20 cellular contexts compared by ENCODE assay signal in genomic region chr13:45715351-45715750, GRCh38. TPM values are rescaled to one million over a fixed set of nuclear protein-coding genes. Genes with fewer than 3 reads are reported as not detected.
DNase-seq lines count a peak whose midpoint lies in the region; ATAC-seq, FAIRE-seq and TF ChIP-seq lines count a peak whose summit lies in the region.
"Had no signal": no experiment of that assay in that cellular context is flagged by ENCODE, and none has a peak within 500 bp of the region (broad histone marks: within the 10 kb centered on the region; RNA-seq: fewer than 3 reads in every experiment).

No MANE protein-coding gene starts in this region.

- no peaks in the 10 kb centered on the region for H3K4me1 ChIP-seq in right atrium auricular region
- H3K4me1 ChIP-seq in left ventricle myocardium inferior: no peaks in the 10 kb centered on the region

- no peak for TF ChIP-seq CTCF in right atrium auricular region (IDR thresholded peaks at IDR 0.05)
- no peak for TF ChIP-seq CTCF in left ventricle myocardium inferior (IDR thresholded peaks at IDR 0.05; ENCODE audit: borderline replicate concordance)
- TF ChIP-seq CTCF in NB4 (IDR thresholded peaks at IDR 0.05; ENCODE audit: low read depth, low read length): no peak
- TF ChIP-seq CTCF in D721Med (IDR thresholded peaks at IDR 0.05; ENCODE audit: insufficient read depth, missing control alignments): no peak

- H3K4me3 ChIP-seq in right atrium auricular region (no peak overlapping the region), left ventricle myocardium inferior (no peak overlapping the region), NB4 (ENCODE audit: low read depth, low read length) (no peak overlapping the region)
- H3K4me3 ChIP-seq: GM12878, GM23338 had no signal

- ATAC-seq in GM18861 (IDR thresholded peaks at IDR 0.05; ENCODE audit: unreplicated experiment) (no peak), GM19023 (IDR thresholded peaks at IDR 0.05; ENCODE audit: unreplicated experiment) (no peak)
- ATAC-seq: GM12878, GM23338 had no signal

- H3K36me3 ChIP-seq in right atrium auricular region (no peaks in the 10 kb centered on the region), left ventricle myocardium inferior (no peaks in the 10 kb centered on the region)

- H3K9me3 ChIP-seq in right atrium auricular region (no peaks in the 10 kb centered on the region), left ventricle myocardium inferior (replicated peaks) (peaks cover 7% of the 10 kb centered on the region)

- TF ChIP-seq POLR2A in NB4 (IDR thresholded peaks at IDR 0.05; ENCODE audit: extremely low read depth, insufficient read length): no peak

- DNase-seq in right atrium auricular region (ENCODE audit: low spot score) (peak; percentile 46), left ventricle myocardium inferior (no peak), NB4 (ENCODE audit: low read depth) (peak; percentile 37), ecto neural progenitor cell (ENCODE audit: low spot score) (peak; percentile 32), D721Med (ENCODE audit: insufficient read length, low spot score) (no peak)
- DNase-seq: CD4-positive, alpha-beta memory T cell; DMS53; DND-41; EL; HCEC 1CT had no signal

- H3K27me3 ChIP-seq in right atrium auricular region (no peaks in the 10 kb centered on the region), left ventricle myocardium inferior (ENCODE audit: low read depth) (no peaks in the 10 kb centered on the region)

- H3K27ac ChIP-seq in right atrium auricular region (no peak overlapping the region), left ventricle myocardium inferior (replicated peaks) (no peak overlapping the region)
- H3K27ac ChIP-seq: C4-2B had no signal

- intact Hi-C loops in left ventricle myocardium inferior (cut with micrococcal nuclease): no loop called here

- no peak for FAIRE-seq in D721Med (lab: Jason Lieb, UNC)
- FAIRE-seq: GM12878, H54 had no signal

RNA-seq across cellular contexts. Expression of gene CBY2, which starts 13.2 kb away (rescaled TPM):
- not detected for total RNA-seq in right atrium auricular region
- not detected for total RNA-seq in left ventricle myocardium inferior
- total RNA-seq: A172, B cell, G401, HT-29 had no signal

Comparison
In these comparisons a context has a peak if more than half of its experiments do, and no peak if none do; other contexts are left out.
1. DNase-seq: peak in right atrium auricular region (single experiment), NB4 (single experiment) and ecto neural progenitor cell (single experiment); none in left ventricle myocardium inferior (single experiment) and D721Med (single experiment).